15 cellular contexts compared by ENCODE assay signal in the genomic region with DNA sequence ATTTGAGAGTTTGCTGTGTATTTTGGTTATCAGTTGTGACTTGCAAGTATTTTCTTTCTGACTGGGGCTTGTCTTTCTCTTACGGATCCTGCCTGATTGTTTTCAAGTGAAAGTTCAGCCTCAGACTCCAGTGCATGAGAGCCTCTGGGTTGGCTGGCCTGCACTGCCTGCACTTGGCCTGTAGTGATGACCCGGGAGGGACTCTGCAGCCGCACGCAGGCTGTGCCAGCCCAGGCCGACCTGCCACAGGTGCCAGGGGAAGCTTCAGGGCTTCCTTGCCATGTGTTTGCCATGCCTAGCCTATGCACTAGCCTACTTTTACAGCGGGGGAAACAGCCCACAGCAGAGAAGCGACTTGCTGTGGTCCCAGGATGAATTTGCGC.
DNase-seq lines count a peak whose midpoint lies in the region; ATAC-seq and TF ChIP-seq lines count a peak whose summit lies in the region.
"Had no signal": no experiment of that assay in that cellular context is flagged by ENCODE, and none has a peak within 500 bp of the region (broad histone marks: within the 10 kb centered on the region; RNA-seq: fewer than 3 reads in every experiment).

No MANE protein-coding gene starts in this region.

- no peaks in the 10 kb centered on the region for H3K9me3 Mint-ChIP-seq in osteocyte (ENCODE audit: unreplicated experiment)
- no peaks in the 10 kb centered on the region for H3K9me3 Mint-ChIP-seq in activated CD4-positive, alpha-beta T cell treated with anti-CD3 and anti-CD28 coated beads, Interleukin-2, amount 10 ng/mL, durations not matched to agents 24 days and 14 days
- H3K9me3 Mint-ChIP-seq: naive thymus-derived CD8-positive, alpha-beta T cell had no signal

- peaks cover 11% of the 10 kb centered on the region for H3K36me3 Mint-ChIP-seq in osteocyte (ENCODE audit: unreplicated experiment)
- H3K36me3 Mint-ChIP-seq in activated CD4-positive, alpha-beta T cell treated with anti-CD3 and anti-CD28 coated beads, Interleukin-2, amount 10 ng/mL, durations not matched to agents 24 days and 14 days (ENCODE audit: low read depth), result peaks cover 14% of the 10 kb centered on the region

- H3K27me3 Mint-ChIP-seq in osteocyte (ENCODE audit: unreplicated experiment), result no peaks in the 10 kb centered on the region
- no peaks in the 10 kb centered on the region for H3K27me3 Mint-ChIP-seq in activated CD4-positive, alpha-beta T cell treated with anti-CD3 and anti-CD28 coated beads, Interleukin-2, amount 10 ng/mL, durations not matched to agents 24 days and 14 days
- H3K27me3 Mint-ChIP-seq: naive thymus-derived CD8-positive, alpha-beta T cell had no signal

- peaks cover 57% of the 10 kb centered on the region for H3K4me1 Mint-ChIP-seq in osteocyte (ENCODE audit: unreplicated experiment)
- peaks cover 2% of the 10 kb centered on the region for H3K4me1 Mint-ChIP-seq in activated CD4-positive, alpha-beta T cell treated with anti-CD3 and anti-CD28 coated beads, Interleukin-2, amount 10 ng/mL, durations not matched to agents 24 days and 14 days

- no peak overlapping the region for H3K4me3 Mint-ChIP-seq in osteocyte (ENCODE audit: unreplicated experiment)
- H3K4me3 Mint-ChIP-seq in activated CD4-positive, alpha-beta T cell treated with anti-CD3 and anti-CD28 coated beads, Interleukin-2, amount 10 ng/mL, durations not matched to agents 24 days and 14 days, result no peak overlapping the region
- H3K4me3 Mint-ChIP-seq: activated CD8-positive, alpha-beta T cell treated with anti-CD3 and anti-CD28 coated beads, Interleukin-2, amount 10 ng/mL, durations not matched to agents 7 days and 5 days; naive thymus-derived CD8-positive, alpha-beta T cell had no signal

- TF ChIP-seq CTCF in 22Rv1 (IDR thresholded peaks at IDR 0.05), result peak; percentile 25
- TF ChIP-seq CTCF in coronary artery (IDR thresholded peaks at IDR 0.05), result no peak
- TF ChIP-seq CTCF in osteocyte (IDR thresholded peaks at IDR 0.05), result no peak

- H3K27ac ChIP-seq in 22Rv1 (peak overlapping the region; percentile 93), coronary artery (peak overlapping the region; percentile 61 to 81)

- DNase-seq in LoVo (ENCODE audit: low spot score) (peak; percentile 1), coronary artery (ENCODE audit: low spot score) (no peak), osteocyte (ENCODE audit: extremely low spot score, unreplicated experiment) (no peak), Kasumi-1 (lab: John Stamatoyannopoulos, UW) (no peak), anterior cingulate cortex (lab: John Stamatoyannopoulos, UW) (no peak)
- no peak for DNase-seq in activated CD4-positive, alpha-beta T cell treated with anti-CD3 and anti-CD28 coated beads, Interleukin-2, amount 10 ng/mL, durations not matched to agents 24 days and 14 days
- DNase-seq: ACHN; activated CD8-positive, alpha-beta T cell treated with anti-CD3 and anti-CD28 coated beads, Interleukin-2, amount 10 ng/mL, durations not matched to agents 7 days and 5 days; activated effector memory CD4-positive, alpha-beta T cell treated with anti-CD3 and anti-CD28 coated beads, Interleukin-2, amount 50 U/mL, for 16 hours; kidney; naive thymus-derived CD8-positive, alpha-beta T cell; sigmoid colon; stimulated activated naive CD4-positive, alpha-beta T cell treated with Interleukin-2 at 50 U/mL for 16 hours had no signal

- H3K27ac Mint-ChIP-seq in osteocyte (ENCODE audit: unreplicated experiment), result peak overlapping the region; percentile 78
- H3K27ac Mint-ChIP-seq in activated CD4-positive, alpha-beta T cell treated with anti-CD3 and anti-CD28 coated beads, Interleukin-2, amount 10 ng/mL, durations not matched to agents 24 days and 14 days, result no peak overlapping the region
- H3K27ac Mint-ChIP-seq: activated CD8-positive, alpha-beta T cell treated with anti-CD3 and anti-CD28 coated beads, Interleukin-2, amount 10 ng/mL, durations not matched to agents 7 days and 5 days had no signal

- no peak for ATAC-seq in GM19324 (IDR thresholded peaks at IDR 0.05; ENCODE audit: low FRiP score, unreplicated experiment)
- ATAC-seq: activated CD8-positive, alpha-beta T cell treated with anti-CD3 and anti-CD28 coated beads, Interleukin-2, amount 10 ng/mL, durations not matched to agents 7 days and 5 days; naive thymus-derived CD8-positive, alpha-beta T cell had no signal

- no peak overlapping the region for H3K4me3 ChIP-seq in coronary artery
- H3K4me3 ChIP-seq: sigmoid colon had no signal

- intact Hi-C loops in activated CD4-positive, alpha-beta T cell treated with anti-CD3 and anti-CD28 coated beads, Interleukin-2, amount 10 ng/mL, durations not matched to agents 24 days and 14 days (cut with micrococcal nuclease), result loop anchor here (5.0 kb wide), 1 partner anchor 106 kb away; no protein-coding TSS in a partner anchor
